In the genomic region with DNA sequence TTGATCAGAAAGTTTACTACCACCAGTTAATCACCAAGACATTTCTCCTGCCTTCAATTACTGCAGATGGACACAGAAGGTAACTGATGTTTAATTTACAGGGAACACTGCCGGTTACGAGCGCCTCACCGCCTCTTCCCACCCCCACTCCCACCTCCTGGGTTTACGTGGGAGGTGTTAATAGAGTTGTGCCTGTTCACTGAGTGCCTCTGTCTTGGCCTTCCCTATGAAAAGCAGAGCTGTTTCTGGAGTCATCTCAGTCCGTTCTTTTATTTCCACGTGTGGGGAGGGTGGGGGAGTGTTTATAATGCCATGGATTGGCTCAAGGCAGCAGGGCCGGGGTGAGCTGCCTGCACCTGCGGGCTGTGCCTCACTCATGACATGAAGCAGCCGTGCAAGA, we compare ENCODE assay signal across 17 cellular contexts.
"Had no signal": no experiment of that assay in that cellular context is flagged by ENCODE, and none has a peak within 500 bp of the region (broad histone marks: within the 10 kb centered on the region; RNA-seq: fewer than 3 reads in every experiment).

No MANE protein-coding gene starts in this region.

- DNase-seq: effector memory CD4-positive, alpha-beta T cell; left colon; mesendoderm; naive B cell; nucleus accumbens; pancreas; right lobe of liver; stimulated activated CD4-positive, alpha-beta T cell treated with anti-CD3 and anti-CD28 coated beads, Interleukin-2, amount 100 ng/mL, for 24 hours; stimulated activated CD4-positive, alpha-beta T cell treated with anti-CD3 and anti-CD28 coated beads, Interleukin-4, amount 100 ng/mL, for 4 hours; stimulated activated naive B cell treated with anti-CD40 and anti-IgM and Interleukin-4, amounts not matched to agents 10 μg/mL and 1 μg/mL and 100 μg/mL, for 72 hours; stimulated activated naive CD8-positive, alpha-beta T cell treated with anti-CD3 and anti-CD28 coated beads, Interleukin-15, amount 100 ng/mL, for 72 hours; uterus had no signal

- H3K4me1 Mint-ChIP-seq: central memory CD8-positive, alpha-beta T cell; naive B cell; stimulated activated naive B cell treated with anti-CD40 and anti-IgM and Interleukin-4, amounts not matched to agents 10 μg/mL and 1 μg/mL and 100 μg/mL, for 72 hours; stimulated activated naive CD8-positive, alpha-beta T cell treated with anti-CD3 and anti-CD28 coated beads, Interleukin-15, amount 100 ng/mL, for 72 hours had no signal

- H3K36me3 Mint-ChIP-seq: naive B cell; stimulated activated naive B cell treated with anti-CD40 and anti-IgM and Interleukin-4, amounts not matched to agents 10 μg/mL and 1 μg/mL and 100 μg/mL, for 72 hours had no signal

- H3K4me1 ChIP-seq: esophagus muscularis mucosa, gastroesophageal sphincter, pancreas, upper lobe of left lung, uterus had no signal

- H3K4me3 Mint-ChIP-seq: central memory CD8-positive, alpha-beta T cell; naive B cell; stimulated activated naive B cell treated with anti-CD40 and anti-IgM and Interleukin-4, amounts not matched to agents 10 μg/mL and 1 μg/mL and 100 μg/mL, for 72 hours; stimulated activated naive CD8-positive, alpha-beta T cell treated with anti-CD3 and anti-CD28 coated beads, Interleukin-15, amount 100 ng/mL, for 72 hours had no signal

- H3K27me3 ChIP-seq: esophagus muscularis mucosa, gastroesophageal sphincter, pancreas, right lobe of liver, upper lobe of left lung, uterus had no signal

- H3K9me3 Mint-ChIP-seq: central memory CD8-positive, alpha-beta T cell; naive B cell; stimulated activated naive B cell treated with anti-CD40 and anti-IgM and Interleukin-4, amounts not matched to agents 10 μg/mL and 1 μg/mL and 100 μg/mL, for 72 hours; stimulated activated naive CD8-positive, alpha-beta T cell treated with anti-CD3 and anti-CD28 coated beads, Interleukin-15, amount 100 ng/mL, for 72 hours had no signal

- H3K27ac Mint-ChIP-seq: naive B cell; progenitor cell of endocrine pancreas; stimulated activated naive B cell treated with anti-CD40 and anti-IgM and Interleukin-4, amounts not matched to agents 10 μg/mL and 1 μg/mL and 100 μg/mL, for 72 hours; stimulated activated naive CD8-positive, alpha-beta T cell treated with anti-CD3 and anti-CD28 coated beads, Interleukin-15, amount 100 ng/mL, for 72 hours had no signal

- H3K9me3 ChIP-seq: esophagus muscularis mucosa, gastroesophageal sphincter, pancreas, right lobe of liver, upper lobe of left lung, uterus had no signal

- H3K4me3 ChIP-seq: esophagus muscularis mucosa, gastroesophageal sphincter, pancreas, right lobe of liver, upper lobe of left lung, uterus had no signal

- H3K27ac ChIP-seq: esophagus muscularis mucosa, gastroesophageal sphincter, pancreas, right lobe of liver, upper lobe of left lung, uterus had no signal

- H3K36me3 ChIP-seq: esophagus muscularis mucosa, gastroesophageal sphincter, pancreas, right lobe of liver, upper lobe of left lung, uterus had no signal

- H3K27me3 Mint-ChIP-seq: central memory CD8-positive, alpha-beta T cell; naive B cell; progenitor cell of endocrine pancreas; stimulated activated naive CD8-positive, alpha-beta T cell treated with anti-CD3 and anti-CD28 coated beads, Interleukin-15, amount 100 ng/mL, for 72 hours had no signal
